Comparison of ENCODE assay signal across 1 cellular context in the genomic region with DNA sequence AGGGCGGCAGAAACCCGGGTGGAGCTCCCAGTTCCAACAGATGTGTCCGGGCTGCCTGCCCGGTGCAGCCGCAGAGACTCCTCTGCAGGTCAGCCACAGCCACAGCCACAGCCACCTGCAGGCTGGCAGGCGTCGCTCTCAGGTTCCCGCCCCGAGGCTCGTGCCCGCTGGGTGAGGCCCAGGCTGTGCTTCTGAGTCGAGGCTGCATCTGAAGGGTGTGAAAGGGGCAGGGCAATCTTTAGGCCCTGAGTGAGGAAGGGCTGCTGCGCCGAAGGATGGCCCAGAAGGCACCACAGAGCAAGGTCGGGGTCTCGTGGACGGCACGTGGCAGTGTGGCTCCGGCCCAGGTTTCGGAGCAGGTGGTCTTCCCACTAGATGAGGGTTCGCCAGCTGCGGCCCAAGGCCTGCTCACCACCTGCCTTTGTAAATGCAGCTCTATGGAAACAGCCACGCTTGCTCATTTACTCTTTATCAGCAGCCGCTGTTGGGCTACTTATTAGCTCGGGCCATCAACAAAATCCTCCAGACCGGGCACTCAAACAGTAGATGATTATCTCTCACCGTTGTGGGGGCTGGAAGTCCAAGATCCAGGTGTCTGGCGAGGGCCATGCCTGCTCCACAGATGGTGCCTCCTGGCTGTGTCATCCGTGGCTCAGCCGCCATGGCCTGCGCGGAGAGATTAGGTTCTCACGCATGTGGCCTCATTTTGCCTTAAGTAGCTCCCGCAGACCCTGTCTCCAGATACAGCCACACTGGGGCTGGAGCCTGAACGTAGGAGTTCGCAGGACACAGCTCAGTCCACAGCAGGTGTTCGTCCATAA.
TF ChIP-seq lines count a peak whose summit lies in the region.

No MANE protein-coding gene starts in this region.

TF ChIP-seq in HepG2, 621 proteins besides CTCF, POLR2A, EP300 and RAD21 (continued from another document and continues in another):
- TF ChIP-seq ZNF263 (CRISPR knock-in tag; IDR thresholded peaks at IDR 0.05) (no peak; the same call in 1 of the 2 replicates), ZNF337 (CRISPR knock-in tag; IDR thresholded peaks at IDR 0.05; ENCODE audit: borderline replicate concordance, low read depth) (no peak), MXD1 (CRISPR knock-in tag; IDR thresholded peaks at IDR 0.05) (peak; percentile 36; the same call in 1 of the 2 replicates), ZNF766 (CRISPR knock-in tag; IDR thresholded peaks at IDR 0.05; ENCODE audit: borderline replicate concordance) (no peak), TRIM22 (IDR thresholded peaks at IDR 0.05) (no peak), ZMAT3 (CRISPR knock-in tag; conservative IDR thresholded peaks at IDR 0.05) (no peak), RARA (CRISPR knock-in tag; IDR thresholded peaks at IDR 0.05) (peak; percentile 45; the same call in 1 of the 2 replicates), TCF12 (IDR thresholded peaks at IDR 0.05) (no peak), TCF12 (CRISPR knock-in tag; IDR thresholded peaks at IDR 0.05) (no peak), SIX1 (CRISPR knock-in tag; IDR thresholded peaks at IDR 0.05; ENCODE audit: borderline replicate concordance) (no peak), KDM3A (CRISPR knock-in tag; IDR thresholded peaks at IDR 0.05; ENCODE audit: low read depth) (peak; percentile 38; the same call in 1 of the 2 replicates), PRDM15 (CRISPR knock-in tag; IDR thresholded peaks at IDR 0.05) (no peak), ZNF468 (CRISPR knock-in tag; IDR thresholded peaks at IDR 0.05) (no peak), ZNF256 (CRISPR knock-in tag; conservative IDR thresholded peaks at IDR 0.05) (no peak), PHF21A (CRISPR knock-in tag; IDR thresholded peaks at IDR 0.05) (0 out of 2 replicates have a peak, but pooled peaks have one; percentile 35), ZNF646 (CRISPR knock-in tag; IDR thresholded peaks at IDR 0.05) (no peak), ZNF160 (CRISPR knock-in tag; IDR thresholded peaks at IDR 0.05) (no peak)
- TF ChIP-seq, protein P1, sequence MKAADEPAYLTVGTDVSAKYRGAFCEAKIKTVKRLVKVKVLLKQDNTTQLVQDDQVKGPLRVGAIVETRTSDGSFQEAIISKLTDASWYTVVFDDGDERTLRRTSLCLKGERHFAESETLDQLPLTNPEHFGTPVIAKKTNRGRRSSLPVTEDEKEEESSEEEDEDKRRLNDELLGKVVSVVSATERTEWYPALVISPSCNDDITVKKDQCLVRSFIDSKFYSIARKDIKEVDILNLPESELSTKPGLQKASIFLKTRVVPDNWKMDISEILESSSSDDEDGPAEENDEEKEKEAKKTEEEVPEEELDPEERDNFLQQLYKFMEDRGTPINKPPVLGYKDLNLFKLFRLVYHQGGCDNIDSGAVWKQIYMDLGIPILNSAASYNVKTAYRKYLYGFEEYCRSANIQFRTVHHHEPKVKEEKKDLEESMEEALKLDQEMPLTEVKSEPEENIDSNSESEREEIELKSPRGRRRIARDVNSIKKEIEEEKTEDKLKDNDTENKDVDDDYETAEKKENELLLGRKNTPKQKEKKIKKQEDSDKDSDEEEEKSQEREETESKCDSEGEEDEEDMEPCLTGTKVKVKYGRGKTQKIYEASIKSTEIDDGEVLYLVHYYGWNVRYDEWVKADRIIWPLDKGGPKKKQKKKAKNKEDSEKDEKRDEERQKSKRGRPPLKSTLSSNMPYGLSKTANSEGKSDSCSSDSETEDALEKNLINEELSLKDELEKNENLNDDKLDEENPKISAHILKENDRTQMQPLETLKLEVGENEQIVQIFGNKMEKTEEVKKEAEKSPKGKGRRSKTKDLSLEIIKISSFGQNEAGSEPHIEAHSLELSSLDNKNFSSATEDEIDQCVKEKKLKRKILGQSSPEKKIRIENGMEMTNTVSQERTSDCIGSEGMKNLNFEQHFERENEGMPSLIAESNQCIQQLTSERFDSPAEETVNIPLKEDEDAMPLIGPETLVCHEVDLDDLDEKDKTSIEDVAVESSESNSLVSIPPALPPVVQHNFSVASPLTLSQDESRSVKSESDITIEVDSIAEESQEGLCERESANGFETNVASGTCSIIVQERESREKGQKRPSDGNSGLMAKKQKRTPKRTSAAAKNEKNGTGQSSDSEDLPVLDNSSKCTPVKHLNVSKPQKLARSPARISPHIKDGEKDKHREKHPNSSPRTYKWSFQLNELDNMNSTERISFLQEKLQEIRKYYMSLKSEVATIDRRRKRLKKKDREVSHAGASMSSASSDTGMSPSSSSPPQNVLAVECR (CRISPR knock-in tag; IDR thresholded peaks at IDR 0.05; ENCODE audit: borderline replicate concordance): peak; percentile 44; the same call in 1 of the 2 replicates
- TF ChIP-seq, protein P2, sequence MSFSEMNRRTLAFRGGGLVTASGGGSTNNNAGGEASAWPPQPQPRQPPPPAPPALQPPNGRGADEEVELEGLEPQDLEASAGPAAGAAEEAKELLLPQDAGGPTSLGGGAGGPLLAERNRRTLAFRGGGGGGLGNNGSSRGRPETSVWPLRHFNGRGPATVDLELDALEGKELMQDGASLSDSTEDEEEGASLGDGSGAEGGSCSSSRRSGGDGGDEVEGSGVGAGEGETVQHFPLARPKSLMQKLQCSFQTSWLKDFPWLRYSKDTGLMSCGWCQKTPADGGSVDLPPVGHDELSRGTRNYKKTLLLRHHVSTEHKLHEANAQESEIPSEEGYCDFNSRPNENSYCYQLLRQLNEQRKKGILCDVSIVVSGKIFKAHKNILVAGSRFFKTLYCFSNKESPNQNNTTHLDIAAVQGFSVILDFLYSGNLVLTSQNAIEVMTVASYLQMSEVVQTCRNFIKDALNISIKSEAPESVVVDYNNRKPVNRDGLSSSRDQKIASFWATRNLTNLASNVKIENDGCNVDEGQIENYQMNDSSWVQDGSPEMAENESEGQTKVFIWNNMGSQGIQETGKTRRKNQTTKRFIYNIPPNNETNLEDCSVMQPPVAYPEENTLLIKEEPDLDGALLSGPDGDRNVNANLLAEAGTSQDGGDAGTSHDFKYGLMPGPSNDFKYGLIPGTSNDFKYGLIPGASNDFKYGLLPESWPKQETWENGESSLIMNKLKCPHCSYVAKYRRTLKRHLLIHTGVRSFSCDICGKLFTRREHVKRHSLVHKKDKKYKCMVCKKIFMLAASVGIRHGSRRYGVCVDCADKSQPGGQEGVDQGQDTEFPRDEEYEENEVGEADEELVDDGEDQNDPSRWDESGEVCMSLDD (CRISPR knock-in tag; IDR thresholded peaks at IDR 0.05; ENCODE audit: borderline replicate concordance): no peak
- TF ChIP-seq, protein P3, sequence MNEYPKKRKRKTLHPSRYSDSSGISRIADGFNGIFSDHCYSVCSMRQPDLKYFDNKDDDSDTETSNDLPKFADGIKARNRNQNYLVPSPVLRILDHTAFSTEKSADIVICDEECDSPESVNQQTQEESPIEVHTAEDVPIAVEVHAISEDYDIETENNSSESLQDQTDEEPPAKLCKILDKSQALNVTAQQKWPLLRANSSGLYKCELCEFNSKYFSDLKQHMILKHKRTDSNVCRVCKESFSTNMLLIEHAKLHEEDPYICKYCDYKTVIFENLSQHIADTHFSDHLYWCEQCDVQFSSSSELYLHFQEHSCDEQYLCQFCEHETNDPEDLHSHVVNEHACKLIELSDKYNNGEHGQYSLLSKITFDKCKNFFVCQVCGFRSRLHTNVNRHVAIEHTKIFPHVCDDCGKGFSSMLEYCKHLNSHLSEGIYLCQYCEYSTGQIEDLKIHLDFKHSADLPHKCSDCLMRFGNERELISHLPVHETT (CRISPR knock-in tag; conservative IDR thresholded peaks at IDR 0.05): no peak
- TF ChIP-seq, protein P4, sequence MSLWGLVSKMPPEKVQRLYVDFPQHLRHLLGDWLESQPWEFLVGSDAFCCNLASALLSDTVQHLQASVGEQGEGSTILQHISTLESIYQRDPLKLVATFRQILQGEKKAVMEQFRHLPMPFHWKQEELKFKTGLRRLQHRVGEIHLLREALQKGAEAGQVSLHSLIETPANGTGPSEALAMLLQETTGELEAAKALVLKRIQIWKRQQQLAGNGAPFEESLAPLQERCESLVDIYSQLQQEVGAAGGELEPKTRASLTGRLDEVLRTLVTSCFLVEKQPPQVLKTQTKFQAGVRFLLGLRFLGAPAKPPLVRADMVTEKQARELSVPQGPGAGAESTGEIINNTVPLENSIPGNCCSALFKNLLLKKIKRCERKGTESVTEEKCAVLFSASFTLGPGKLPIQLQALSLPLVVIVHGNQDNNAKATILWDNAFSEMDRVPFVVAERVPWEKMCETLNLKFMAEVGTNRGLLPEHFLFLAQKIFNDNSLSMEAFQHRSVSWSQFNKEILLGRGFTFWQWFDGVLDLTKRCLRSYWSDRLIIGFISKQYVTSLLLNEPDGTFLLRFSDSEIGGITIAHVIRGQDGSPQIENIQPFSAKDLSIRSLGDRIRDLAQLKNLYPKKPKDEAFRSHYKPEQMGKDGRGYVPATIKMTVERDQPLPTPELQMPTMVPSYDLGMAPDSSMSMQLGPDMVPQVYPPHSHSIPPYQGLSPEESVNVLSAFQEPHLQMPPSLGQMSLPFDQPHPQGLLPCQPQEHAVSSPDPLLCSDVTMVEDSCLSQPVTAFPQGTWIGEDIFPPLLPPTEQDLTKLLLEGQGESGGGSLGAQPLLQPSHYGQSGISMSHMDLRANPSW (CRISPR knock-in tag; IDR thresholded peaks at IDR 0.05; ENCODE audit: borderline replicate concordance): no peak
- TF ChIP-seq, protein P5, sequence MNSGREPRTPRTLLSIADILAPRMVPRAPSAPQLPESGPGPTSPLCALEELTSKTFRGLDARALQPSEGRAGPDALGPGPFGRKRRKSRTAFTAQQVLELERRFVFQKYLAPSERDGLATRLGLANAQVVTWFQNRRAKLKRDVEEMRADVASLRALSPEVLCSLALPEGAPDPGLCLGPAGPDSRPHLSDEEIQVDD (CRISPR knock-in tag; IDR thresholded peaks at IDR 0.05; ENCODE audit: borderline replicate concordance): peak; percentile 41; the same call in 1 of the 2 replicates
